ENCODE assay signal across 27 cellular contexts in the genomic region with DNA sequence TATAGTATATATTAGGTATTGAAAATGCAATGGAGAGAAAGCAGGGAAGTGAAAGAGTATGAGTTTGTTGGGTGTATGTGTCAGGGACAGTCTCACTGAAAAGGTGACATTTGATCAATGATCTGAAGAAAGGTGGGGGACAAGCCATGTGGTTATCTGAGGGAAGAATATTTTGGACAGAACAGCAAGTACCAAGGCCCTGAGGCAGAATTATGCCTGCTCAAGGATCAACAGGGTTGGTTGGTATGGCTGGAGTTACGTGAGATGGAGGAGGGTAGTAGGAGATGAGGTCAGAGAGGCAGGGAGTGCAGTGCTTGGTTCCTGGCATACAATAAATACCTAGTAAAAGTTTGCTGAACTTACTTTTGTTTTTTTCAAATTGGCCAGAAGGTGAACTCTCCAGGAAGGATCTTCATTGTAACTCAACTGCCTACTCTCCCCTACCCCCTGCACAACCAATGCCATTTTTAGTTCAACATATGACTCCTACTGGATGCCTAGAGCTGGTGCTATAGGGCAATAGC. TPM values are rescaled to one million over a fixed set of nuclear protein-coding genes. Genes with fewer than 3 reads are reported as not detected.
DNase-seq lines count a peak whose midpoint lies in the region; ATAC-seq, FAIRE-seq and TF ChIP-seq lines count a peak whose summit lies in the region.
"Had no signal": no experiment of that assay in that cellular context is flagged by ENCODE, and none has a peak within 500 bp of the region (broad histone marks: within the 10 kb centered on the region; RNA-seq: fewer than 3 reads in every experiment).

No MANE protein-coding gene starts in this region.

- H3K4me1 ChIP-seq in Panc1 (ENCODE audit: control insufficient read depth, insufficient read depth, low read length), result peaks cover 7% of the 10 kb centered on the region; the same call in 1 of the 2 replicates
- H3K4me1 ChIP-seq in endothelial cell of umbilical vein (ENCODE audit: control insufficient read depth, extremely low read depth, insufficient read depth, low read length), result peaks cover 15% of the 10 kb centered on the region
- no peaks in the 10 kb centered on the region for H3K4me1 ChIP-seq in breast epithelium

- no peak overlapping the region for H3K9ac ChIP-seq in endothelial cell of umbilical vein (replicated peaks; ENCODE audit: extremely low read depth, insufficient read depth, low read length)

- ATAC-seq in Panc1 (no peak), GM21786 (IDR thresholded peaks at IDR 0.05; ENCODE audit: unreplicated experiment) (no peak)
- no peak for ATAC-seq in stimulated activated naive B cell treated with anti-CD40 and anti-IgM and Interleukin-4, amounts not matched to agents 10 μg/mL and 1 μg/mL and 100 μg/mL, for 72 hours (replicated peaks)
- ATAC-seq: activated CD8-positive, alpha-beta memory T cell treated with anti-CD3 and anti-CD28 coated beads, Interleukin-2, amount 10 ng/mL, durations not matched to agents 7 days and 5 days; sciatic nerve had no signal

- dilution Hi-C loops in endothelial cell of umbilical vein (cut with MboI; ENCODE audit: extremely low pct_ligation_motif_present, low sequenced_read_pairs), result no loop called here

- CTCF ChIA-PET in Panc1 (lab: Charles Lee), result no interaction called here
- CTCF ChIA-PET in endothelial cell of umbilical vein (lab: Charles Lee), result interaction anchor here (1.5 kb wide), 1 partner anchor 17 kb away, joined by 3 read pairs; no protein-coding TSS in a partner anchor

- peaks cover 28% of the 10 kb centered on the region for H3K4me1 Mint-ChIP-seq in activated naive CD4-positive, alpha-beta T cell treated with anti-CD3 and anti-CD28 coated beads, Interleukin-2, amount 50 U/mL, for 24 hours
- peaks cover 18 to 31% of the 10 kb centered on the region in 2 donors for H3K4me1 Mint-ChIP-seq in stimulated activated naive B cell treated with anti-CD40 and anti-IgM and Interleukin-4, amounts not matched to agents 10 μg/mL and 1 μg/mL and 100 μg/mL, for 72 hours

- no peak overlapping the region for H3K27ac Mint-ChIP-seq in activated naive CD4-positive, alpha-beta T cell treated with anti-CD3 and anti-CD28 coated beads, Interleukin-2, amount 50 U/mL, for 24 hours
- peak overlapping the region; percentile 72 for H3K27ac Mint-ChIP-seq in stimulated activated naive B cell treated with anti-CD40 and anti-IgM and Interleukin-4, amounts not matched to agents 10 μg/mL and 1 μg/mL and 100 μg/mL, for 72 hours
- H3K27ac Mint-ChIP-seq: activated CD8-positive, alpha-beta memory T cell treated with anti-CD3 and anti-CD28 coated beads, Interleukin-2, amount 10 ng/mL, durations not matched to agents 7 days and 5 days had no signal

- no peak overlapping the region for H2AFZ ChIP-seq in endothelial cell of umbilical vein (ENCODE audit: low read depth, low read length)

- BruUV-seq in Panc1 (replicated peaks; lab: Mats Ljungman, UMichigan) (TSS peak; percentile 87), endothelial cell of umbilical vein (replicated peaks; lab: Mats Ljungman, UMichigan) (no TSS peak)

- peaks cover 5% of the 10 kb centered on the region; the same call in 1 of the 2 replicates for H3K36me3 ChIP-seq in Panc1 (ENCODE audit: control insufficient read depth, insufficient read depth, low read length)
- H3K36me3 ChIP-seq in endothelial cell of umbilical vein (ENCODE audit: control insufficient read depth in 2 of 2, extremely low read depth in 1 of 2, insufficient read depth in 2 of 2, low read length in 2 of 2), result no peaks in the 10 kb centered on the region
- no peaks in the 10 kb centered on the region for H3K36me3 ChIP-seq in breast epithelium
- H3K36me3 ChIP-seq: ovary had no signal

- intact Hi-C loops in Panc1 (cut with micrococcal nuclease; ENCODE audit: unreplicated experiment), result loop anchor here (5.0 kb wide), 1 partner anchor 114 kb away; the partner anchor contains the start of gene RXFP4
- intact Hi-C loops in endothelial cell of umbilical vein (cut with micrococcal nuclease), result no loop called here
- intact Hi-C loops in breast epithelium (cut with DNase I; ENCODE audit: low total_unique reads), result no loop called here

- H3K4me2 ChIP-seq in endothelial cell of umbilical vein (ENCODE audit: insufficient read depth, low read length), result no peak overlapping the region

- peak; percentile 18 for FAIRE-seq in endothelial cell of umbilical vein (lab: Jason Lieb, UNC)
- FAIRE-seq: A204.1, GM19239 had no signal

- peak overlapping the region; percentile 2 for H3K4me3 Mint-ChIP-seq in activated naive CD4-positive, alpha-beta T cell treated with anti-CD3 and anti-CD28 coated beads, Interleukin-2, amount 50 U/mL, for 24 hours
- H3K4me3 Mint-ChIP-seq in stimulated activated naive B cell treated with anti-CD40 and anti-IgM and Interleukin-4, amounts not matched to agents 10 μg/mL and 1 μg/mL and 100 μg/mL, for 72 hours, result peak overlapping the region in 1 of 2 donors; percentile 37

- H3K36me3 Mint-ChIP-seq in activated naive CD4-positive, alpha-beta T cell treated with anti-CD3 and anti-CD28 coated beads, Interleukin-2, amount 50 U/mL, for 24 hours, result no peaks in the 10 kb centered on the region
- peaks cover 12 to 20% of the 10 kb centered on the region in 2 donors for H3K36me3 Mint-ChIP-seq in stimulated activated naive B cell treated with anti-CD40 and anti-IgM and Interleukin-4, amounts not matched to agents 10 μg/mL and 1 μg/mL and 100 μg/mL, for 72 hours

- no peaks in the 10 kb centered on the region for H3K9me1 ChIP-seq in endothelial cell of umbilical vein (replicated peaks; ENCODE audit: control insufficient read depth, extremely low read depth, insufficient read depth, low read length)

- H3K27me3 ChIP-seq in Panc1 (ENCODE audit: control insufficient read depth, insufficient read depth, low read length), result no peaks in the 10 kb centered on the region
- no peaks in the 10 kb centered on the region for H3K27me3 ChIP-seq in endothelial cell of umbilical vein (ENCODE audit: control insufficient read depth in 2 of 2, insufficient read depth in 2 of 2, low read length in 2 of 2)
- no peaks in the 10 kb centered on the region for H3K27me3 ChIP-seq in breast epithelium
- H3K27me3 ChIP-seq: ovary had no signal

- in situ Hi-C loops in Panc1 (cut with HindIII; ENCODE audit: low pct_unique_long_range_greater_than_20kb, low sequenced_read_pairs), result no loop called here

- no peak overlapping the region for H3K4me3 ChIP-seq in Panc1 (ENCODE audit: low read depth in 2 of 2, low read length in 2 of 2)
- no peak overlapping the region for H3K4me3 ChIP-seq in endothelial cell of umbilical vein (replicated peaks in 1 of 3; ENCODE audit: insufficient read depth in 1 of 3, low read depth in 1 of 3, low read length in 3 of 3)
- no peak overlapping the region for H3K4me3 ChIP-seq in breast epithelium
- H3K4me3 ChIP-seq: ovary had no signal

- H3K27ac ChIP-seq in Panc1 (ENCODE audit: low read length), result no peak overlapping the region
- H3K27ac ChIP-seq in endothelial cell of umbilical vein (ENCODE audit: insufficient read depth, low read depth, low read length), result no peak overlapping the region
- no peak overlapping the region for H3K27ac ChIP-seq in breast epithelium
- H3K27ac ChIP-seq: ovary had no signal

- H3K27me3 Mint-ChIP-seq in activated naive CD4-positive, alpha-beta T cell treated with anti-CD3 and anti-CD28 coated beads, Interleukin-2, amount 50 U/mL, for 24 hours, result no peaks in the 10 kb centered on the region
- no peaks in the 10 kb centered on the region for H3K27me3 Mint-ChIP-seq in stimulated activated naive B cell treated with anti-CD40 and anti-IgM and Interleukin-4, amounts not matched to agents 10 μg/mL and 1 μg/mL and 100 μg/mL, for 72 hours
- H3K27me3 Mint-ChIP-seq: activated CD8-positive, alpha-beta memory T cell treated with anti-CD3 and anti-CD28 coated beads, Interleukin-2, amount 10 ng/mL, durations not matched to agents 7 days and 5 days had no signal

- POLR2A ChIA-PET in Panc1 (lab: Charles Lee), result no interaction called here
- POLR2A ChIA-PET in endothelial cell of umbilical vein (lab: Charles Lee), result no interaction called here

- H3K9me3 Mint-ChIP-seq in activated naive CD4-positive, alpha-beta T cell treated with anti-CD3 and anti-CD28 coated beads, Interleukin-2, amount 50 U/mL, for 24 hours, result no peaks in the 10 kb centered on the region
- H3K9me3 Mint-ChIP-seq in stimulated activated naive B cell treated with anti-CD40 and anti-IgM and Interleukin-4, amounts not matched to agents 10 μg/mL and 1 μg/mL and 100 μg/mL, for 72 hours, result no peaks in the 10 kb centered on the region
- H3K9me3 Mint-ChIP-seq: H9 had no signal

- no peak for TF ChIP-seq CTCF in Panc1 (IDR thresholded peaks at IDR 0.05)
- TF ChIP-seq CTCF in endothelial cell of umbilical vein (IDR thresholded peaks at IDR 0.05; ENCODE audit: extremely low read depth in 1 of 2, insufficient read depth in 1 of 2, low read depth in 1 of 2, low read length in 2 of 2), result no peak
- TF ChIP-seq CTCF in breast epithelium (IDR thresholded peaks at IDR 0.05), result no peak

- peaks cover 19% of the 10 kb centered on the region for H3K79me2 ChIP-seq in endothelial cell of umbilical vein (ENCODE audit: control insufficient read depth, insufficient read depth, low read length)

- no peak for TF ChIP-seq POLR2A in endothelial cell of umbilical vein (IDR thresholded peaks at IDR 0.05; ENCODE audit: low read depth, low read length)
- no peak for TF ChIP-seq POLR2A in breast epithelium (IDR thresholded peaks at IDR 0.05)

- H3K9me3 ChIP-seq in Panc1 (ENCODE audit: control insufficient read depth, insufficient read depth, low read depth, low read length) (no peaks in the 10 kb centered on the region), endothelial cell of umbilical vein (replicated peaks; ENCODE audit: control insufficient read depth, insufficient read depth, low read length) (no peaks in the 10 kb centered on the region), breast epithelium (no peaks in the 10 kb centered on the region)
- H3K9me3 ChIP-seq: ovary, SK-N-SH had no signal

- no peaks in the 10 kb centered on the region for H4K20me1 ChIP-seq in endothelial cell of umbilical vein (replicated peaks; ENCODE audit: control insufficient read depth, extremely low read depth, insufficient read depth, low read length)

- DNase-seq in activated naive CD4-positive, alpha-beta T cell treated with anti-CD3 and anti-CD28 coated beads, Interleukin-2, amount 50 U/mL, for 16 hours, result no peak
- no peak for DNase-seq in Panc1 (ENCODE audit: low read depth, low spot score)
- no peak for DNase-seq in endothelial cell of umbilical vein (ENCODE audit: low read depth, low spot score)
- DNase-seq in stimulated activated naive B cell treated with anti-CD40 and anti-IgM and Interleukin-4, amounts not matched to agents 10 μg/mL and 1 μg/mL and 100 μg/mL, for 72 hours, result no peak
- DNase-seq in HT-29 (ENCODE audit: low spot score), result no peak
- DNase-seq in breast epithelium (ENCODE audit: low spot score in 2 of 2), result no peak
- DNase-seq: activated CD4-positive, alpha-beta T cell treated with anti-CD3 and anti-CD28 coated beads for 4 hours; activated CD8-positive, alpha-beta memory T cell treated with anti-CD3 and anti-CD28 coated beads, Interleukin-2, amount 10 ng/mL, durations not matched to agents 7 days and 5 days; activated gamma-delta T cell; effector memory CD4-positive, alpha-beta T cell; GF-D8; H9; head of caudate nucleus; NCI-H187; NCI-H2227 treated with DMSO at 0.1 percent for 48 hours; ovary; SK-N-SH; stimulated activated naive CD4-positive, alpha-beta T cell treated with Interleukin-2 at 50 U/mL for 16 hours had no signal

RNA-seq across cellular contexts. Expression of gene LAMTOR2, which starts 1.8 kb away (rescaled TPM):
- total RNA-seq in Panc1 (2021; ENCODE audit: unreplicated experiment) (63.4 TPM), endothelial cell of umbilical vein (77.7 and 80.3 TPM in 2 replicates), breast epithelium (10 to 100 TPM; 60.7 to 75.5 (median 69.8) TPM)
- polyA plus RNA-seq in Panc1 (2012; ENCODE audit: insufficient read length), result 111 TPM
- 136 and 145 TPM in 2 replicates for polyA plus RNA-seq in endothelial cell of umbilical vein
- 127 and 134 TPM in 2 replicates for polyA plus RNA-seq in endothelial cell of umbilical vein (2011; cell fraction: cytosol; rRNA removed)
- polyA plus RNA-seq in endothelial cell of umbilical vein (2011; cell fraction: nucleus; rRNA removed), result 26.3 and 33.6 TPM in 2 replicates
- 80.8 and 89.4 TPM in 2 replicates for polyA plus RNA-seq in endothelial cell of umbilical vein (2012)
- polyA minus RNA-seq in endothelial cell of umbilical vein, result 34.9 and 36.8 TPM in 2 replicates
- polyA minus RNA-seq in endothelial cell of umbilical vein (2011; cell fraction: cytosol; rRNA and poly(A)+ RNA removed), result 31.1 TPM
- polyA minus RNA-seq in endothelial cell of umbilical vein (2011; cell fraction: nucleus; rRNA and poly(A)+ RNA removed), result 5.2 and 7.0 TPM in 2 replicates
- total RNA-seq in HT-29 (2014; rRNA removed; shearing (Covaris generic)), result 108 and 130 TPM in 2 replicates

RNA-seq across cellular contexts. Expression of gene UBQLN4, which starts 2.8 kb away (rescaled TPM):
- total RNA-seq in Panc1 (2021; ENCODE audit: unreplicated experiment) (60.0 TPM), endothelial cell of umbilical vein (48.1 and 50.8 TPM in 2 replicates), breast epithelium (10 to 100 TPM; 22.1 to 27.1 (median 23.3) TPM)
- 54.4 TPM for polyA plus RNA-seq in Panc1 (2012; ENCODE audit: insufficient read length)
- polyA plus RNA-seq in endothelial cell of umbilical vein, result 50.5 and 53.6 TPM in 2 replicates
- polyA plus RNA-seq in endothelial cell of umbilical vein (2011; cell fraction: cytosol; rRNA removed), result 35.4 and 37.2 TPM in 2 replicates
- 69.3 and 71.6 TPM in 2 replicates for polyA plus RNA-seq in endothelial cell of umbilical vein (2011; cell fraction: nucleus; rRNA removed)
- 33.9 and 41.1 TPM in 2 replicates for polyA plus RNA-seq in endothelial cell of umbilical vein (2012)
- polyA minus RNA-seq in endothelial cell of umbilical vein, result 56.5 and 63.4 TPM in 2 replicates
- 33.5 TPM for polyA minus RNA-seq in endothelial cell of umbilical vein (2011; cell fraction: cytosol; rRNA and poly(A)+ RNA removed)
- polyA minus RNA-seq in endothelial cell of umbilical vein (2011; cell fraction: nucleus; rRNA and poly(A)+ RNA removed), result 22.3 and 29.8 TPM in 2 replicates
- 35.7 and 41.0 TPM in 2 replicates for total RNA-seq in HT-29 (2014; rRNA removed; shearing (Covaris generic))

RNA-seq across cellular contexts. Expression of gene RAB25, which starts 4.6 kb away (rescaled TPM):
- not detected for total RNA-seq in Panc1 (2021; ENCODE audit: unreplicated experiment)
- polyA plus RNA-seq in Panc1 (2012; ENCODE audit: insufficient read length), result not detected
- not detected in 2 replicates for total RNA-seq in endothelial cell of umbilical vein
- not detected in 2 replicates for polyA plus RNA-seq in endothelial cell of umbilical vein
- polyA plus RNA-seq in endothelial cell of umbilical vein (2011; cell fraction: cytosol; rRNA removed), result not detected in 2 replicates
- not detected in 2 replicates for polyA plus RNA-seq in endothelial cell of umbilical vein (2011; cell fraction: nucleus; rRNA removed)
- polyA plus RNA-seq in endothelial cell of umbilical vein (2012), result not detected in 2 replicates
- polyA minus RNA-seq in endothelial cell of umbilical vein, result 0.53 TPM in 1 of 2 replicates, not detected in the other
- polyA minus RNA-seq in endothelial cell of umbilical vein (2011; cell fraction: cytosol; rRNA and poly(A)+ RNA removed), result not detected
- not detected in 2 replicates for polyA minus RNA-seq in endothelial cell of umbilical vein (2011; cell fraction: nucleus; rRNA and poly(A)+ RNA removed)
- total RNA-seq in HT-29 (2014; rRNA removed; shearing (Covaris generic)), result 163 and 185 TPM in 2 replicates
- 10 to 100 TPM in 2 of 3 donors, not detected in 1; 40.3 to 68.6 TPM for total RNA-seq in breast epithelium
- total RNA-seq: activated CD8-positive, alpha-beta memory T cell treated with anti-CD3 and anti-CD28 coated beads, Interleukin-2, amount 10 ng/mL, durations not matched to agents 7 days and 5 days; chondrocyte; fibroblast of lung; RPMI7951; sciatic nerve had no signal
- polyA plus RNA-seq: BJ, fibroblast of lung, SK-N-SH had no signal

RNA-seq across cellular contexts. Expression of gene MEX3A, which starts 25.9 kb away (rescaled TPM):
- total RNA-seq in Panc1 (2021; ENCODE audit: unreplicated experiment), result 15.8 TPM
- polyA plus RNA-seq in Panc1 (2012; ENCODE audit: insufficient read length), result 33.1 TPM
- total RNA-seq in endothelial cell of umbilical vein, result 23.6 and 26.6 TPM in 2 replicates
- polyA plus RNA-seq in endothelial cell of umbilical vein, result 20.2 and 22.0 TPM in 2 replicates
- 14.0 and 16.6 TPM in 2 replicates for polyA plus RNA-seq in endothelial cell of umbilical vein (2011; cell fraction: cytosol; rRNA removed)
- polyA plus RNA-seq in endothelial cell of umbilical vein (2011; cell fraction: nucleus; rRNA removed), result 17.9 and 22.9 TPM in 2 replicates
- 14.7 and 16.6 TPM in 2 replicates for polyA plus RNA-seq in endothelial cell of umbilical vein (2012)
- polyA minus RNA-seq in endothelial cell of umbilical vein, result 26.8 and 30.9 TPM in 2 replicates
- polyA minus RNA-seq in endothelial cell of umbilical vein (2011; cell fraction: cytosol; rRNA and poly(A)+ RNA removed), result 3.7 TPM
- polyA minus RNA-seq in endothelial cell of umbilical vein (2011; cell fraction: nucleus; rRNA and poly(A)+ RNA removed), result 10.9 and 12.6 TPM in 2 replicates
- total RNA-seq in HT-29 (2014; rRNA removed; shearing (Covaris generic)), result 9.3 and 13.3 TPM in 2 replicates
- total RNA-seq in breast epithelium, result 1 to 10 TPM in 2 of 3 donors, under 1 TPM in 1; 0.32 to 1.3 (median 1.3) TPM

RNA-seq across cellular contexts. Expression of gene SSR2, which starts 35.6 kb away (rescaled TPM):
- total RNA-seq in Panc1 (2021; ENCODE audit: unreplicated experiment) (252 TPM), endothelial cell of umbilical vein (339 and 362 TPM in 2 replicates), breast epithelium (100 to 1,000 TPM; 305 to 407 (median 370) TPM)
- 250 TPM for polyA plus RNA-seq in Panc1 (2012; ENCODE audit: insufficient read length)
- 1,337 and 1,787 TPM in 2 replicates for polyA plus RNA-seq in endothelial cell of umbilical vein
- 1,307 and 1,533 TPM in 2 replicates for polyA plus RNA-seq in endothelial cell of umbilical vein (2011; cell fraction: cytosol; rRNA removed)
- 531 and 557 TPM in 2 replicates for polyA plus RNA-seq in endothelial cell of umbilical vein (2011; cell fraction: nucleus; rRNA removed)
- 362 and 401 TPM in 2 replicates for polyA plus RNA-seq in endothelial cell of umbilical vein (2012)
- 780 and 932 TPM in 2 replicates for polyA minus RNA-seq in endothelial cell of umbilical vein
- 99.6 TPM for polyA minus RNA-seq in endothelial cell of umbilical vein (2011; cell fraction: cytosol; rRNA and poly(A)+ RNA removed)
- polyA minus RNA-seq in endothelial cell of umbilical vein (2011; cell fraction: nucleus; rRNA and poly(A)+ RNA removed), result 84.7 and 121 TPM in 2 replicates
- total RNA-seq in HT-29 (2014; rRNA removed; shearing (Covaris generic)), result 227 and 261 TPM in 2 replicates
